Comparison of ENCODE assay signal across 1 cellular context in genomic region chr19:54477650-54478049, GRCh38.
TF ChIP-seq lines count a peak whose summit lies in the region.

No MANE protein-coding gene starts in this region.

TF ChIP-seq in IMR-90, 13 proteins besides CTCF, POLR2A, EP300 and RAD21 (continued from another document):
- TF ChIP-seq SMC3 (IDR thresholded peaks at IDR 0.05; ENCODE audit: low read depth, low read length), result no peak
- TF ChIP-seq RCOR1 (IDR thresholded peaks at IDR 0.05; ENCODE audit: insufficient replicate concordance, low read length), result no peak
- no peak for TF ChIP-seq BHLHE40 (IDR thresholded peaks at IDR 0.05; ENCODE audit: low read depth, low read length)
- no peak for TF ChIP-seq MAFK (IDR thresholded peaks at IDR 0.05; ENCODE audit: low read depth, low read length)
- TF ChIP-seq CEBPB (IDR thresholded peaks at IDR 0.05; ENCODE audit: low read depth, low read length), result no peak
- TF ChIP-seq FOS (IDR thresholded peaks at IDR 0.05; ENCODE audit: low read depth, low read length), result no peak
- TF ChIP-seq MAZ (IDR thresholded peaks at IDR 0.05; ENCODE audit: borderline replicate concordance, low read depth, low read length), result no peak
- TF ChIP-seq ELK1 (IDR thresholded peaks at IDR 0.05; ENCODE audit: borderline replicate concordance, low read depth, low read length), result no peak
- no peak for TF ChIP-seq USF2 (IDR thresholded peaks at IDR 0.05; ENCODE audit: low read depth, low read length)
- no peak for TF ChIP-seq CHD1 (IDR thresholded peaks at IDR 0.05; ENCODE audit: low read depth, low read length)
